ENCODE assay signal across 9 cellular contexts in genomic region chr15:85865070-85865684, GRCh38.
DNase-seq lines count a peak whose midpoint lies in the region; ATAC-seq and TF ChIP-seq lines count a peak whose summit lies in the region.
"Had no signal": no experiment of that assay in that cellular context is flagged by ENCODE, and none has a peak within 500 bp of the region (broad histone marks: within the 10 kb centered on the region; RNA-seq: fewer than 3 reads in every experiment).

No MANE protein-coding gene starts in this region.

- no peak overlapping the region for H3K27ac Mint-ChIP-seq in stimulated activated memory B cell treated with anti-CD40 and anti-IgM and Interleukin-4, amounts not matched to agents 10 μg/mL and 1 μg/mL and 100 μg/mL, for 72 hours
- H3K27ac Mint-ChIP-seq: dendritic cell treated with granulocyte-macrophage colony-stimulating factor and Interleukin-4, amounts not matched to agents 40 ng/mL and 50 ng/mL, for 4 days had no signal

- H3K9me3 ChIP-seq in WERI-Rb-1 (ENCODE audit: severe bottlenecking) (no peaks in the 10 kb centered on the region), hepatocyte (ENCODE audit: low read depth) (no peaks in the 10 kb centered on the region), thoracic aorta (no peaks in the 10 kb centered on the region)

- H3K36me3 Mint-ChIP-seq in stimulated activated memory B cell treated with anti-CD40 and anti-IgM and Interleukin-4, amounts not matched to agents 10 μg/mL and 1 μg/mL and 100 μg/mL, for 72 hours = no peaks in the 10 kb centered on the region

- DNase-seq in activated CD4-positive, alpha-beta T cell treated with anti-CD3 and anti-CD28 coated beads, Interleukin-2, amount 50 U/mL, for 1 hour = peak; percentile 6
- DNase-seq in activated CD4-positive, alpha-beta T cell treated with anti-CD3 and anti-CD28 coated beads, Interleukin-2, amount 50 U/mL, for 4 hours = no peak
- peak; percentile 46 for DNase-seq in Jurkat, Clone E6-1 (ENCODE audit: low read depth, low spot score)
- DNase-seq in WERI-Rb-1 (peak; percentile 55), hepatocyte (ENCODE audit: low spot score) (peak; percentile 74), thoracic aorta (ENCODE audit: low spot score) (no peak)

- no peak overlapping the region for H3K4me3 ChIP-seq in Jurkat, Clone E6-1 (ENCODE audit: low read length)
- H3K4me3 ChIP-seq in WERI-Rb-1 (ENCODE audit: low read depth, low read length) (no peak overlapping the region), hepatocyte (no peak overlapping the region), thoracic aorta (no peak overlapping the region)

- no peak overlapping the region for H3K4me3 Mint-ChIP-seq in stimulated activated memory B cell treated with anti-CD40 and anti-IgM and Interleukin-4, amounts not matched to agents 10 μg/mL and 1 μg/mL and 100 μg/mL, for 72 hours
- H3K4me3 Mint-ChIP-seq: dendritic cell treated with granulocyte-macrophage colony-stimulating factor and Interleukin-4, amounts not matched to agents 40 ng/mL and 50 ng/mL, for 4 days had no signal

- TF ChIP-seq CTCF in WERI-Rb-1 (IDR thresholded peaks at IDR 0.05; ENCODE audit: low read depth, low read length) = peak; percentile 85
- peak; percentile 88 for TF ChIP-seq CTCF in hepatocyte (IDR thresholded peaks at IDR 0.05; ENCODE audit: poor library complexity)
- TF ChIP-seq CTCF in thoracic aorta (IDR thresholded peaks at IDR 0.05) = peak; percentile 13

- no peaks in the 10 kb centered on the region for H3K9me3 Mint-ChIP-seq in stimulated activated memory B cell treated with anti-CD40 and anti-IgM and Interleukin-4, amounts not matched to agents 10 μg/mL and 1 μg/mL and 100 μg/mL, for 72 hours
- H3K9me3 Mint-ChIP-seq: dendritic cell treated with granulocyte-macrophage colony-stimulating factor and Interleukin-4, amounts not matched to agents 40 ng/mL and 50 ng/mL, for 4 days had no signal

- no peaks in the 10 kb centered on the region for H3K9me2 ChIP-seq in hepatocyte (replicated peaks; ENCODE audit: insufficient read depth)

- no peaks in the 10 kb centered on the region for H3K79me2 ChIP-seq in hepatocyte

- H4K20me1 ChIP-seq in hepatocyte (ENCODE audit: insufficient read depth, poor library complexity, severe bottlenecking) = no peaks in the 10 kb centered on the region

- no peak overlapping the region for H3K4me2 ChIP-seq in hepatocyte

- 12% methylated on average over 6 of the region's 6 CpGs for WGBS in hepatocyte (ENCODE audit: low lambda C conversion rate, missing lambda C conversion rate)

- no peaks in the 10 kb centered on the region for H3K4me1 ChIP-seq in hepatocyte (ENCODE audit: insufficient read depth)
- H3K4me1 ChIP-seq in thoracic aorta (ENCODE audit: control insufficient read depth in 1 of 2, low read depth in 2 of 2) = no peaks in the 10 kb centered on the region

- peaks cover 5% of the 10 kb centered on the region for H3K4me1 Mint-ChIP-seq in stimulated activated memory B cell treated with anti-CD40 and anti-IgM and Interleukin-4, amounts not matched to agents 10 μg/mL and 1 μg/mL and 100 μg/mL, for 72 hours

- H3K36me3 ChIP-seq in WERI-Rb-1 (no peaks in the 10 kb centered on the region), hepatocyte (replicated peaks; ENCODE audit: insufficient read depth, low read depth) (no peaks in the 10 kb centered on the region), thoracic aorta (no peaks in the 10 kb centered on the region)

- H3K27ac ChIP-seq in WERI-Rb-1 (no peak overlapping the region), hepatocyte (no peak overlapping the region), thoracic aorta (no peak overlapping the region)

- peaks cover 16% of the 10 kb centered on the region for H3K27me3 Mint-ChIP-seq in stimulated activated memory B cell treated with anti-CD40 and anti-IgM and Interleukin-4, amounts not matched to agents 10 μg/mL and 1 μg/mL and 100 μg/mL, for 72 hours

- H3K27me3 ChIP-seq in WERI-Rb-1 (ENCODE audit: insufficient read depth, low read depth, severe bottlenecking) (no peaks in the 10 kb centered on the region), hepatocyte (no peaks in the 10 kb centered on the region), thoracic aorta (replicated peaks; ENCODE audit: insufficient read depth) (no peaks in the 10 kb centered on the region)

- no peak for ATAC-seq in thoracic aorta (ENCODE audit: insufficient number of reproducible peaks, low FRiP score, low read depth)
- no peak for ATAC-seq in GM21717 (IDR thresholded peaks at IDR 0.05; ENCODE audit: unreplicated experiment)
- ATAC-seq in stimulated activated memory B cell treated with anti-CD40 and anti-IgM and Interleukin-4, amounts not matched to agents 10 μg/mL and 1 μg/mL and 100 μg/mL, for 72 hours = no peak

- H2AFZ ChIP-seq in hepatocyte = no peak overlapping the region

Comparison
In these comparisons a context has a peak if more than half of its experiments do, and no peak if none do; other contexts are left out.
1. DNase-seq: peak in activated CD4-positive, alpha-beta T cell treated with anti-CD3 and anti-CD28 coated beads, Interleukin-2, amount 50 U/mL, for 1 hour (single experiment), Jurkat, Clone E6-1 (single experiment), WERI-Rb-1 (single experiment) and hepatocyte (single experiment); none in activated CD4-positive, alpha-beta T cell treated with anti-CD3 and anti-CD28 coated beads, Interleukin-2, amount 50 U/mL, for 4 hours (0 of 2) and thoracic aorta (single experiment).
2. CTCF ChIP-seq: peak in every context shown above with its lines; median percentile 88 in hepatocyte; 85 in WERI-Rb-1; 13 in thoracic aorta.